ENCODE assay signal across 17 cellular contexts in the genomic region with DNA sequence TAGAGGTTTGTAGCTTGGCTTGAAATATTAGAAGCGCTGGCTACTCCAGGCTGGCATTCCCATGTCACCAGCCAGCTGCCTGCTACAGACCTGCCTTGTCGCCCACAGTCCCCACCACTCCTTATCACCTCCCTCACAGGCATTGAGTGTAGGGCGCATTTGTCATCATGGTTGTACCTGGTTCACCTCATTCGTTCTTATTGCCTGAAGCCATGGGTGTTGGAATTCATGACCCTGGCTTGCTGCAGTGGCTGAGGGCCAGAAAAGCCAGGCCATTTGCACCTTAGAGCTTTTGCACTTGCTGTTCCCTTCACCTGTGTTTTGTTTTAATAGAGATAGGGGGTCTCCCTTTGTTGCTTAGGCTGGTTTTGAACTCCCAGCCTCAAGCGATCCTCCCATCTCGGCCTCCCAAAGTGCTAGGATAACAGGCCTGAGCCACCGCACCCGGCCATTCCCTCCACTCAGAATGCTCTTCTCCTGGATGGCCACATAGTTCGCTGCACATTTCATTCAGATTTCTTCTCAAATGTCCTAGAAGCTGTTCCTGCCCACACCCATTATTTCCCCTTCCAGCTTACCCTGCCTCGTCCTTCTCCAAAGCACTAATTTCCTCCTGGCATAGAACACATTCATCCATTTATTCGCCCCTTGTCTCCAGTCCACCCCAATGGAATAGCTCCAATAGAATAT.
"Had no signal": no experiment of that assay in that cellular context is flagged by ENCODE, and none has a peak within 500 bp of the region (broad histone marks: within the 10 kb centered on the region; RNA-seq: fewer than 3 reads in every experiment).

No MANE protein-coding gene starts in this region.

- H3K27me3 ChIP-seq: ascending aorta, left lung, right lobe of liver, tibial artery had no signal

- H3K4me1 ChIP-seq: ascending aorta, left lung, psoas muscle, tibial artery had no signal

- H3K27me3 Mint-ChIP-seq: activated CD4-positive, alpha-beta memory T cell treated with anti-CD3 and anti-CD28 coated beads for 36 hours; activated naive CD8-positive, alpha-beta T cell treated with anti-CD3 and anti-CD28 coated beads, Interleukin-2, amount 50 U/mL, for 24 hours; T-cell had no signal

- H3K9ac ChIP-seq: SK-N-SH had no signal

- H3K36me3 ChIP-seq: ascending aorta, left lung, right lobe of liver, tibial artery had no signal

- H3K27ac Mint-ChIP-seq: activated CD4-positive, alpha-beta memory T cell treated with anti-CD3 and anti-CD28 coated beads for 36 hours; activated naive CD4-positive, alpha-beta T cell treated with anti-CD3 and anti-CD28 coated beads for 36 hours; activated naive CD8-positive, alpha-beta T cell treated with anti-CD3 and anti-CD28 coated beads, Interleukin-2, amount 50 U/mL, for 24 hours; activated T-helper 1 cell treated with anti-CD3 and anti-CD28 coated beads, Interleukin-12 subunit alpha, Interleukin-12 subunit beta, Interleukin-2, Interleukin-4 antibody, amounts not matched to agents 30 ng/mL and 10 ng/mL and 1 ng/mL, durations not matched to agents 14 hours and 24 hours and 36 hours; memory B cell; nephron progenitor cell; T-cell had no signal

- ATAC-seq: activated naive CD8-positive, alpha-beta T cell treated with anti-CD3 and anti-CD28 coated beads, Interleukin-2, amount 50 U/mL, for 24 hours; left lung; psoas muscle; T-cell had no signal

- DNase-seq: activated CD4-positive, alpha-beta memory T cell treated with anti-CD3 and anti-CD28 coated beads for 36 hours; activated naive CD4-positive, alpha-beta T cell treated with anti-CD3 and anti-CD28 coated beads for 36 hours; activated naive CD8-positive, alpha-beta T cell treated with anti-CD3 and anti-CD28 coated beads, Interleukin-2, amount 50 U/mL, for 24 hours; nephron progenitor cell; right lobe of liver; SHP77; SK-N-SH; T1000 had no signal

- H3K4me3 ChIP-seq: ascending aorta, dorsolateral prefrontal cortex, hepatocyte, left lung, psoas muscle, right lobe of liver, tibial artery had no signal

- H3K4me3 Mint-ChIP-seq: activated CD4-positive, alpha-beta memory T cell treated with anti-CD3 and anti-CD28 coated beads for 36 hours; activated naive CD4-positive, alpha-beta T cell treated with anti-CD3 and anti-CD28 coated beads for 36 hours; activated naive CD8-positive, alpha-beta T cell treated with anti-CD3 and anti-CD28 coated beads, Interleukin-2, amount 50 U/mL, for 24 hours; activated T-helper 1 cell treated with anti-CD3 and anti-CD28 coated beads, Interleukin-12 subunit alpha, Interleukin-12 subunit beta, Interleukin-2, Interleukin-4 antibody, amounts not matched to agents 30 ng/mL and 10 ng/mL and 1 ng/mL, durations not matched to agents 14 hours and 24 hours and 36 hours; memory B cell; nephron progenitor cell; T-cell had no signal

- H3K9me3 Mint-ChIP-seq: activated CD4-positive, alpha-beta memory T cell treated with anti-CD3 and anti-CD28 coated beads for 36 hours; activated naive CD4-positive, alpha-beta T cell treated with anti-CD3 and anti-CD28 coated beads for 36 hours; activated naive CD8-positive, alpha-beta T cell treated with anti-CD3 and anti-CD28 coated beads, Interleukin-2, amount 50 U/mL, for 24 hours; activated T-helper 1 cell treated with anti-CD3 and anti-CD28 coated beads, Interleukin-12 subunit alpha, Interleukin-12 subunit beta, Interleukin-2, Interleukin-4 antibody, amounts not matched to agents 30 ng/mL and 10 ng/mL and 1 ng/mL, durations not matched to agents 14 hours and 24 hours and 36 hours; memory B cell; nephron progenitor cell; T-cell had no signal

- H3K36me3 Mint-ChIP-seq: activated CD4-positive, alpha-beta memory T cell treated with anti-CD3 and anti-CD28 coated beads for 36 hours; memory B cell; T-cell had no signal

- H3K27ac ChIP-seq: ascending aorta, dorsolateral prefrontal cortex, hepatocyte, left lung, psoas muscle, tibial artery had no signal

- H3K4me1 Mint-ChIP-seq: activated naive CD8-positive, alpha-beta T cell treated with anti-CD3 and anti-CD28 coated beads, Interleukin-2, amount 50 U/mL, for 24 hours had no signal

- H3K9me3 ChIP-seq: ascending aorta, left lung, psoas muscle, right lobe of liver, SK-N-SH, tibial artery had no signal
